10 cellular contexts compared by ENCODE assay signal in genomic region chr2:21043744-21044532, GRCh38. TPM values are rescaled to one million over a fixed set of nuclear protein-coding genes. Genes with fewer than 3 reads are reported as not detected.
A peak's percentile ranks its signal among the peaks of the same experiment; 100 is the strongest.
DNase-seq lines count a peak whose midpoint lies in the region; ATAC-seq and TF ChIP-seq lines count a peak whose summit lies in the region.
"Had no signal": no experiment of that assay in that cellular context is flagged by ENCODE, and none has a peak within 500 bp of the region (broad histone marks: within the 10 kb centered on the region; RNA-seq: fewer than 3 reads in every experiment).

Gene APOB, minus strand, starts transcription at chr2:21044073. Its CDS starts 128 bp downstream, at chr2:21043945.

- H3K4me1 ChIP-seq in muscle layer of duodenum (ENCODE audit: control insufficient read depth in 1 of 2, insufficient read depth in 2 of 2, low read length in 2 of 2) (peaks cover 0 to 6% of the 10 kb centered on the region in 2 donors), upper lobe of right lung (peaks cover 12% of the 10 kb centered on the region), esophagus squamous epithelium (peaks cover 9 to 26% (median 11%) of the 10 kb centered on the region in 3 donors)

- no peak for TF ChIP-seq POLR2A in esophagus squamous epithelium (IDR thresholded peaks at IDR 0.05)

- H3K27ac ChIP-seq in muscle layer of duodenum (ENCODE audit: low read length), result no peak within 1 kb of the TSS
- H3K27ac ChIP-seq in upper lobe of right lung, result no peak within 1 kb of the TSS
- H3K27ac ChIP-seq in esophagus squamous epithelium, result no peak within 1 kb of the TSS

- H3K27me3 Mint-ChIP-seq in activated naive CD8-positive, alpha-beta T cell, result peaks cover 18% of the 10 kb centered on the region
- H3K27me3 Mint-ChIP-seq in activated naive CD8-positive, alpha-beta T cell treated with anti-CD3 and anti-CD28 coated beads, Interleukin-2, amount 50 U/mL, for 24 hours, result peaks cover 14% of the 10 kb centered on the region
- peaks cover 8% of the 10 kb centered on the region for H3K27me3 Mint-ChIP-seq in endothelial cell (ENCODE audit: unreplicated experiment)

- no peak within 1 kb of the TSS for H3K27ac Mint-ChIP-seq in activated naive CD8-positive, alpha-beta T cell
- H3K27ac Mint-ChIP-seq in activated naive CD8-positive, alpha-beta T cell treated with anti-CD3 and anti-CD28 coated beads, Interleukin-2, amount 50 U/mL, for 24 hours, result no peak within 1 kb of the TSS
- H3K27ac Mint-ChIP-seq in endothelial cell (ENCODE audit: unreplicated experiment), result peak within 1 kb of the TSS; percentile 85

- H3K9me3 Mint-ChIP-seq in activated naive CD8-positive, alpha-beta T cell (ENCODE audit: low read depth), result no peaks in the 10 kb centered on the region
- no peaks in the 10 kb centered on the region for H3K9me3 Mint-ChIP-seq in activated naive CD8-positive, alpha-beta T cell treated with anti-CD3 and anti-CD28 coated beads, Interleukin-2, amount 50 U/mL, for 24 hours
- no peaks in the 10 kb centered on the region for H3K9me3 Mint-ChIP-seq in endothelial cell (ENCODE audit: unreplicated experiment)

- H3K4me3 Mint-ChIP-seq in activated naive CD8-positive, alpha-beta T cell, result peak within 1 kb of the TSS; percentile 64
- no peak within 1 kb of the TSS for H3K4me3 Mint-ChIP-seq in activated naive CD8-positive, alpha-beta T cell treated with anti-CD3 and anti-CD28 coated beads, Interleukin-2, amount 50 U/mL, for 24 hours
- H3K4me3 Mint-ChIP-seq in endothelial cell (ENCODE audit: unreplicated experiment), result peak within 1 kb of the TSS; percentile 68

- ATAC-seq in activated naive CD8-positive, alpha-beta T cell treated with anti-CD3 and anti-CD28 coated beads, Interleukin-2, amount 50 U/mL, for 24 hours, result no peak
- peak; percentile 45 for ATAC-seq in upper lobe of right lung

- H3K27me3 ChIP-seq in muscle layer of duodenum (ENCODE audit: low read depth, low read length) (no peaks in the 10 kb centered on the region), upper lobe of right lung (no peaks in the 10 kb centered on the region), esophagus squamous epithelium (peaks cover 0 to 32% (median 0%) of the 10 kb centered on the region in 4 donors)

- TF ChIP-seq CTCF in endothelial cell (IDR thresholded peaks at IDR 0.05; ENCODE audit: unreplicated experiment) (no peak), upper lobe of right lung (IDR thresholded peaks at IDR 0.05) (no peak), esophagus squamous epithelium (IDR thresholded peaks at IDR 0.05) (no peak)

- peak within 1 kb of the TSS; percentile 24 to 49 for H3K4me3 ChIP-seq in muscle layer of duodenum (ENCODE audit: low read depth in 1 of 2, low read length in 2 of 2)
- no peak within 1 kb of the TSS for H3K4me3 ChIP-seq in upper lobe of right lung
- H3K4me3 ChIP-seq in esophagus squamous epithelium, result peak within 1 kb of the TSS in 1 of 4 donors; percentile 35

- H3K36me3 ChIP-seq in muscle layer of duodenum (ENCODE audit: control insufficient read depth in 1 of 2, insufficient read depth in 2 of 2, low read length in 2 of 2) (no peaks in the 10 kb centered on the region), upper lobe of right lung (no peaks in the 10 kb centered on the region), esophagus squamous epithelium (no peaks in the 10 kb centered on the region)

- no peak for DNase-seq in activated naive CD8-positive, alpha-beta T cell treated with anti-CD3 and anti-CD28 coated beads, Interleukin-2, amount 50 U/mL, for 24 hours
- DNase-seq in endothelial cell (ENCODE audit: low spot score) (peak; percentile 51), upper lobe of right lung (peak; percentile 65), UCSD-AML1 (lab: John Stamatoyannopoulos, UW; ENCODE audit: unreplicated experiment) (no peak), esophagus squamous epithelium (lab: John Stamatoyannopoulos, UW) (no peak)
- no peak for DNase-seq in activated CD8-positive, alpha-beta memory T cell treated with anti-CD3 and anti-CD28 coated beads, Interleukin-2, amount 50 U/mL, for 4 hours
- DNase-seq: AML-193, NCI-H345 had no signal

- intact Hi-C loops in upper lobe of right lung (cut with DNase I) (loop anchor here (10.0 kb wide), 1 partner anchor 71 kb away; no protein-coding TSS in a partner anchor), esophagus squamous epithelium (cut with DNase I) (loop anchor here (10.0 kb wide), 1 partner anchor 271 kb away; no protein-coding TSS in a partner anchor)

- no peaks in the 10 kb centered on the region for H3K9me3 ChIP-seq in muscle layer of duodenum (ENCODE audit: control insufficient read depth in 1 of 2, low read length in 2 of 2)
- no peaks in the 10 kb centered on the region for H3K9me3 ChIP-seq in upper lobe of right lung
- H3K9me3 ChIP-seq in esophagus squamous epithelium, result no peaks in the 10 kb centered on the region

- WGBS in esophagus squamous epithelium, 2 donors, result 60% methylated on average over 2 of the region's 51 CpGs; no CpG with 5 or more reads in 1 of the 2 donors

- peaks cover 3% of the 10 kb centered on the region for H3K4me1 Mint-ChIP-seq in activated naive CD8-positive, alpha-beta T cell (ENCODE audit: low read depth)
- H3K4me1 Mint-ChIP-seq in activated naive CD8-positive, alpha-beta T cell treated with anti-CD3 and anti-CD28 coated beads, Interleukin-2, amount 50 U/mL, for 24 hours, result peaks cover 3% of the 10 kb centered on the region
- H3K4me1 Mint-ChIP-seq in endothelial cell (ENCODE audit: unreplicated experiment), result peaks cover 28% of the 10 kb centered on the region

- no peaks in the 10 kb centered on the region for H3K36me3 Mint-ChIP-seq in activated naive CD8-positive, alpha-beta T cell
- H3K36me3 Mint-ChIP-seq in activated naive CD8-positive, alpha-beta T cell treated with anti-CD3 and anti-CD28 coated beads, Interleukin-2, amount 50 U/mL, for 24 hours (ENCODE audit: low read depth), result no peaks in the 10 kb centered on the region
- H3K36me3 Mint-ChIP-seq in endothelial cell (ENCODE audit: low read depth, unreplicated experiment), result peaks cover 8% of the 10 kb centered on the region

RNA-seq across cellular contexts. Expression of gene APOB, which starts in this region (rescaled TPM):
- total RNA-seq in endothelial cell (ENCODE audit: unreplicated experiment) (15.9 TPM), upper lobe of right lung (0.49 TPM), esophagus squamous epithelium (under 1 TPM in 3 of 4 donors, not detected in 1; 0.04 to 0.62 (median 0.19) TPM)

Comparison
In these comparisons a context has a peak if more than half of its experiments do, and no peak if none do; other contexts are left out.
1. RNA of gene APOB (total RNA-seq): 15.9 TPM in endothelial cell (single experiment); 0.49 TPM in upper lobe of right lung (single experiment) and 0.04 to 0.62 TPM in esophagus squamous epithelium; every median in the first group is over 10 times any median in the second.
2. Peak in DNase-seq and ATAC-seq in upper lobe of right lung; RNA of the gene not detected or under 1 TPM.